In the genomic region with DNA sequence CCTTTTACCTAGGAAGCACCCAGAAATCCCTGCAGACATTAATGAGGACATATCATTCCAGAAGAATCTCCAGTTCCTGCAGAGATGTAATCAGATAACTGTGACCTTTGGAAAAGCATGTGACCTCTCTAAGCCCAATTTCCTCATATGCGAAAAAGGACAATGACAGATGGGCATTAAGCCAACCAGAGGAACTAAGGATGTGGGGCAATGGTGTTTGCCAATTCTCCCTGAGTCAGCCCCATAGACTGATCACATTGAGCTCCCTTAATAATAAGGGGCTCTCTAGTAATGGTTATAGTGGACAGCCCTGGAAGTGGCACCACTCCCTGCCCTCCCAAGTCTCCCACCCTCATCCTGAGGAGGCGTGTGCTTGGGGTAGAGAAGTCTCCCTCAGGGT, we compare ENCODE assay signal across 1 cellular context.
TF ChIP-seq lines count a peak whose summit lies in the region.

No MANE protein-coding gene starts in this region.

TF ChIP-seq in HepG2, 621 proteins besides CTCF, POLR2A, EP300 and RAD21 (continued from another document):
- TF ChIP-seq, protein P1, sequence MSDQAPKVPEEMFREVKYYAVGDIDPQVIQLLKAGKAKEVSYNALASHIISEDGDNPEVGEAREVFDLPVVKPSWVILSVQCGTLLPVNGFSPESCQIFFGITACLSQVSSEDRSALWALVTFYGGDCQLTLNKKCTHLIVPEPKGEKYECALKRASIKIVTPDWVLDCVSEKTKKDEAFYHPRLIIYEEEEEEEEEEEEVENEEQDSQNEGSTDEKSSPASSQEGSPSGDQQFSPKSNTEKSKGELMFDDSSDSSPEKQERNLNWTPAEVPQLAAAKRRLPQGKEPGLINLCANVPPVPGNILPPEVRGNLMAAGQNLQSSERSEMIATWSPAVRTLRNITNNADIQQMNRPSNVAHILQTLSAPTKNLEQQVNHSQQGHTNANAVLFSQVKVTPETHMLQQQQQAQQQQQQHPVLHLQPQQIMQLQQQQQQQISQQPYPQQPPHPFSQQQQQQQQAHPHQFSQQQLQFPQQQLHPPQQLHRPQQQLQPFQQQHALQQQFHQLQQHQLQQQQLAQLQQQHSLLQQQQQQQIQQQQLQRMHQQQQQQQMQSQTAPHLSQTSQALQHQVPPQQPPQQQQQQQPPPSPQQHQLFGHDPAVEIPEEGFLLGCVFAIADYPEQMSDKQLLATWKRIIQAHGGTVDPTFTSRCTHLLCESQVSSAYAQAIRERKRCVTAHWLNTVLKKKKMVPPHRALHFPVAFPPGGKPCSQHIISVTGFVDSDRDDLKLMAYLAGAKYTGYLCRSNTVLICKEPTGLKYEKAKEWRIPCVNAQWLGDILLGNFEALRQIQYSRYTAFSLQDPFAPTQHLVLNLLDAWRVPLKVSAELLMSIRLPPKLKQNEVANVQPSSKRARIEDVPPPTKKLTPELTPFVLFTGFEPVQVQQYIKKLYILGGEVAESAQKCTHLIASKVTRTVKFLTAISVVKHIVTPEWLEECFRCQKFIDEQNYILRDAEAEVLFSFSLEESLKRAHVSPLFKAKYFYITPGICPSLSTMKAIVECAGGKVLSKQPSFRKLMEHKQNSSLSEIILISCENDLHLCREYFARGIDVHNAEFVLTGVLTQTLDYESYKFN (CRISPR knock-in tag; conservative IDR thresholded peaks at IDR 0.05), result no peak
- TF ChIP-seq ZNF652 (CRISPR knock-in tag; IDR thresholded peaks at IDR 0.05; ENCODE audit: borderline replicate concordance, low read depth) (no peak), ZNF788 (CRISPR knock-in tag; IDR thresholded peaks at IDR 0.05; ENCODE audit: borderline replicate concordance) (no peak)
